ENCODE assay signal across 23 cellular contexts in the genomic region with DNA sequence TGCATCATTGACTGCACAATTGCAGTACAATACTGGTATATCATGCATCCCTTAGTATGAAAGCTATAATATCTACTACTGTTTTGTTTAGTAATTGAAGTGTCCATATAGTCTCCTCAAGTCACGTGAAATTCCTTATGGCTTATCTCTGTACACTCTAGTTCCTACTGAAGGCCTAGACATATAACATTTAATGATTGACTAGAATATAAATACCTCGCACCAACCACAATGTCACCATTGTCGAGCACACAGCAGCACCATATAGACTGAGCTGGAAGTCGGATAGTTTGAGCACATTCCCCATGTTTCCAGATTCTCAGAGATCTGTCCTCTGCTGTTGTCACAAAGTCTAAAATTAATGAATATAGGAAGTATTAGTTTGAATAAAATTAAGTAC. TPM values are rescaled to one million over a fixed set of nuclear protein-coding genes. Genes with fewer than 3 reads are reported as not detected.
DNase-seq lines count a peak whose midpoint lies in the region; ATAC-seq, FAIRE-seq and TF ChIP-seq lines count a peak whose summit lies in the region.
"Had no signal": no experiment of that assay in that cellular context is flagged by ENCODE, and none has a peak within 500 bp of the region (broad histone marks: within the 10 kb centered on the region; RNA-seq: fewer than 3 reads in every experiment).

No MANE protein-coding gene starts in this region.

- H3K27me3 ChIP-seq in Caco-2 (replicated peaks; ENCODE audit: control insufficient read depth, insufficient read depth, low read length): no peaks in the 10 kb centered on the region
- H3K27me3 ChIP-seq in right cardiac atrium (ENCODE audit: control insufficient read depth, insufficient read depth): no peaks in the 10 kb centered on the region
- H3K27me3 ChIP-seq: BE2C; BLaER1 treated with 17β-estradiol and CSF1 and Interleukin-3, amounts not matched to agents 10 nM and 100 nM had no signal

- H3K27ac ChIP-seq in right cardiac atrium (ENCODE audit: low read length) (no peak overlapping the region), kidney (ENCODE audit: low read depth in 2 of 2, low read length in 2 of 2) (no peak overlapping the region)
- H3K27ac ChIP-seq: A549; BLaER1 treated with 17β-estradiol and CSF1 and Interleukin-3, amounts not matched to agents 10 nM and 100 nM had no signal

- H3K4me3 ChIP-seq in Caco-2 (ENCODE audit: low read depth, low read length): no peak overlapping the region
- no peak overlapping the region for H3K4me3 ChIP-seq in right cardiac atrium (ENCODE audit: low read length)
- no peak overlapping the region for H3K4me3 ChIP-seq in kidney (ENCODE audit: low read length in 2 of 2)
- H3K4me3 ChIP-seq: A549; BLaER1 treated with 17β-estradiol and CSF1 and Interleukin-3, amounts not matched to agents 10 nM and 100 nM had no signal

- H3K36me3 Mint-ChIP-seq in Caco-2 (ENCODE audit: insufficient read depth, unreplicated experiment): peaks cover 22% of the 10 kb centered on the region

- POLR2A ChIA-PET in Caco-2 (lab: Charles Lee): no interaction called here

- peaks cover 7% of the 10 kb centered on the region for H3K4me1 Mint-ChIP-seq in Caco-2 (ENCODE audit: low read depth, unreplicated experiment)
- H3K4me1 Mint-ChIP-seq: CD14-positive monocyte; CD8-positive, alpha-beta memory T cell had no signal

- no TSS peak for BruUV-seq in Caco-2 (replicated peaks; lab: Mats Ljungman, UMichigan)

- intact Hi-C loops in Caco-2 (cut with micrococcal nuclease; ENCODE audit: unreplicated experiment): no loop called here
- intact Hi-C loops in left colon (cut with DNase I, micrococcal nuclease): no loop called here
- intact Hi-C loops in right cardiac atrium (cut with DNase I): no loop called here
- intact Hi-C loops in kidney (cut with DNase I): no loop called here

- no peaks in the 10 kb centered on the region for H3K9me3 Mint-ChIP-seq in Caco-2 (ENCODE audit: unreplicated experiment)
- H3K9me3 Mint-ChIP-seq: CD4-positive, alpha-beta T cell; CD8-positive, alpha-beta memory T cell had no signal

- WGBS in right cardiac atrium: 94% methylated on average over 4 of the region's 4 CpGs

- no peak for TF ChIP-seq CTCF in Caco-2 (IDR thresholded peaks at IDR 0.05; ENCODE audit: insufficient read depth in 1 of 2, low read depth in 1 of 2, low read length in 1 of 2, severe bottlenecking in 1 of 2, unreplicated experiment in 1 of 2)
- no peak for TF ChIP-seq CTCF in kidney (IDR thresholded peaks at IDR 0.05; ENCODE audit: borderline replicate concordance, extremely low read depth, insufficient read depth)

- CTCF ChIA-PET in Caco-2 (lab: Charles Lee): no interaction called here

- FAIRE-seq in H54 (lab: Jason Lieb, UNC): peak; percentile 11
- FAIRE-seq in kidney (lab: Jason Lieb, UNC): no peak
- FAIRE-seq: A549, G401.6, GM12892 had no signal

- no peak for DNase-seq in Caco-2
- no peak for DNase-seq in H54 (ENCODE audit: insufficient read length, low spot score)
- no peak for DNase-seq in left colon
- DNase-seq in right cardiac atrium: no peak
- no peak for DNase-seq in kidney
- DNase-seq in NCI-H446 treated with DMSO at 0.1 percent for 48 hours (lab: John Stamatoyannopoulos, UW): no peak
- DNase-seq: 8988T; ACHN; AML-193; BE2C; Calu3; CD4-positive, alpha-beta T cell; CD8-positive, alpha-beta memory T cell; DMS153; DND-41; GOT3; H7; HCEC 1CT had no signal

- TF ChIP-seq POLR2A in H54 (IDR thresholded peaks at IDR 0.05; ENCODE audit: low read depth, low read length): no peak

- no peaks in the 10 kb centered on the region for H3K36me3 ChIP-seq in Caco-2 (ENCODE audit: control insufficient read depth, insufficient read depth, low read length)
- H3K36me3 ChIP-seq in kidney (ENCODE audit: control insufficient read depth in 1 of 2, insufficient read depth in 2 of 2, low read length in 2 of 2): peaks cover 28 to 31% of the 10 kb centered on the region in 2 donors

- H3K27me3 Mint-ChIP-seq in Caco-2 (ENCODE audit: insufficient read depth, unreplicated experiment): no peaks in the 10 kb centered on the region
- H3K27me3 Mint-ChIP-seq: CD4-positive, alpha-beta T cell; CD8-positive, alpha-beta memory T cell had no signal

- H3K4me3 Mint-ChIP-seq in Caco-2 (ENCODE audit: unreplicated experiment): no peak overlapping the region
- H3K4me3 Mint-ChIP-seq: CD14-positive monocyte; CD4-positive, alpha-beta T cell; CD8-positive, alpha-beta memory T cell had no signal

- no peak overlapping the region for H3K9ac ChIP-seq in kidney (ENCODE audit: low read length in 2 of 2)
- H3K9ac ChIP-seq: BLaER1 treated with 17β-estradiol and CSF1 and Interleukin-3, amounts not matched to agents 10 nM and 100 nM had no signal

- H3K4me1 ChIP-seq in Caco-2 (no peaks in the 10 kb centered on the region), right cardiac atrium (ENCODE audit: control insufficient read depth, insufficient read depth, low read length) (no peaks in the 10 kb centered on the region), kidney (ENCODE audit: control insufficient read depth in 1 of 2, insufficient read depth in 1 of 2, low read depth in 1 of 2, low read length in 2 of 2) (no peaks in the 10 kb centered on the region)
- H3K4me1 ChIP-seq: A549; BE2C; BLaER1 treated with 17β-estradiol and CSF1 and Interleukin-3, amounts not matched to agents 10 nM and 100 nM had no signal

- H3K9me3 ChIP-seq in Caco-2 (no peaks in the 10 kb centered on the region), right cardiac atrium (ENCODE audit: control insufficient read depth, low read length) (no peaks in the 10 kb centered on the region), kidney (ENCODE audit: control insufficient read depth in 1 of 2, low read length in 2 of 2) (no peaks in the 10 kb centered on the region)
- H3K9me3 ChIP-seq: A549; BE2C; BLaER1 treated with 17β-estradiol and CSF1 and Interleukin-3, amounts not matched to agents 10 nM and 100 nM had no signal

- peak overlapping the region; percentile 63 for H3K27ac Mint-ChIP-seq in Caco-2 (ENCODE audit: unreplicated experiment)
- H3K27ac Mint-ChIP-seq: CD4-positive, alpha-beta T cell had no signal

- ATAC-seq in left colon: peak; percentile 99
- no peak for ATAC-seq in right cardiac atrium
- ATAC-seq: A549 had no signal

RNA-seq across cellular contexts. Expression of gene PLAA, which starts 21.4 kb away (rescaled TPM):
- total RNA-seq in Caco-2 (2022) (12.9 and 14.3 TPM in 2 replicates), left colon (10 to 100 TPM; 26.8 to 28.8 TPM), right cardiac atrium (10 to 100 TPM; 26.4 to 31.8 (median 28.7) TPM), kidney (26.9 TPM)
- polyA plus RNA-seq in right cardiac atrium (14.9 TPM), kidney (ENCODE audit: insufficient read depth, low read depth, low replicate concordance) (12.0 TPM)

RNA-seq across cellular contexts. Expression of gene IFT74, which starts 30.6 kb away (rescaled TPM):
- total RNA-seq in Caco-2 (2022) (3.6 and 3.7 TPM in 2 replicates), left colon (10 to 100 TPM; 14.9 to 17.2 TPM), right cardiac atrium (10 to 100 TPM; 10.3 to 15.5 (median 11.8) TPM), kidney (23.5 TPM)
- polyA plus RNA-seq in right cardiac atrium (9.3 TPM), kidney (ENCODE audit: insufficient read depth, low read depth, low replicate concordance) (14.1 TPM)

RNA-seq across cellular contexts. Expression of gene CAAP1, which starts 33.0 kb away (rescaled TPM):
- total RNA-seq in Caco-2 (2022) (7.0 and 9.2 TPM in 2 replicates), left colon (10 to 100 TPM; 29.8 to 34.4 TPM), right cardiac atrium (10 to 100 TPM; 12.2 to 14.3 (median 13.5) TPM), kidney (23.6 TPM)
- polyA plus RNA-seq in right cardiac atrium (5.9 TPM), kidney (ENCODE audit: insufficient read depth, low read depth, low replicate concordance) (15.2 TPM)
